ENCODE assay signal across 12 cellular contexts in the genomic region with DNA sequence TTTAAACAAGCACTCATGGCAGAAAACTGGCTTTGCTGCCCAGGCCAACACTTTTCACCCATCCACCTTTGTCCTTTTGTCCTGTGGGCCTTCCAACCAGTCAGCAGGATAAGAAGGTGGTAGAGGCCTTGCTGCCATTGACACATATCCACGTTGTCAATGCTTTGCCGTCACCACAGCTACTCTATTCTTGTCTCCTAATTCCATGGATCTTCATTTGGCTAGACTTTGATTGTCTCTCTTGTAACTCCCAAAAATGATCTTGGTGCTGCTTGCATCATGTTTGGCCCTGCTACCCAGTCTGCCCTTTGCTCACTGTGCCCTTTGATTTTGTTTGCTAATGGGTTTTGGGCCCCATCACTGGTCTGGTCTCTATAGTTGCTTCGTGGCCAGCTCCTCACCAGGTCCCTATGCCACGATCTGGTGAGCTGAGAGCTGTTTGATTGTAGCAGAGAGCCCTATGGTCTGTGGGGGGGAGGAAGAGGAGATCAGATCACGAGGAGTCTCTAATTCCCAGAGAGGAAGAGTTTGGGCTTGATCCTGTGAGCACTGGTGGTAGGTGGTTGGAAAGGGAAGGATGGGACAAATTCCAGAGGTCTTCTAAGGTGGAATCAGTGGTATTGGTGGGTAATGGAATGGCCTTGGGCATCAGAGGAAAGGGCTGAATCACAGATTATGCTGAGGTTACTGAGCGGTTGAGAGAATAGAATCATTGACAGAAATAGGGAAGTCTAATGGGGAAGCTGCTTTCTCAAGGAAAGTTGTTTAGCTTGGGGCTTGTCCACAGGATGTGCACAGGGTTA. TPM values are rescaled to one million over a fixed set of nuclear protein-coding genes. Genes with fewer than 3 reads are reported as not detected.
A peak's percentile ranks its signal among the peaks of the same experiment; 100 is the strongest.
DNase-seq lines count a peak whose midpoint lies in the region; ATAC-seq, FAIRE-seq and TF ChIP-seq lines count a peak whose summit lies in the region.
"Had no signal": no experiment of that assay in that cellular context is flagged by ENCODE, and none has a peak within 500 bp of the region (broad histone marks: within the 10 kb centered on the region; RNA-seq: fewer than 3 reads in every experiment).

No MANE protein-coding gene starts in this region.

- intact Hi-C loops in Caco-2 (cut with micrococcal nuclease; ENCODE audit: unreplicated experiment) (loop anchor here (1.0 to 10.0 kb wide), 3 partner anchors 46 to 134 kb away; no protein-coding TSS in a partner anchor), kidney (cut with DNase I) (no loop called here)

- H3K27me3 Mint-ChIP-seq in stimulated activated naive B cell treated with anti-CD40 and anti-IgM and Interleukin-4, amounts not matched to agents 10 μg/mL and 1 μg/mL and 100 μg/mL, for 72 hours, result no peaks in the 10 kb centered on the region
- no peaks in the 10 kb centered on the region for H3K27me3 Mint-ChIP-seq in Caco-2 (ENCODE audit: insufficient read depth, unreplicated experiment)

- no peaks in the 10 kb centered on the region for H3K27me3 ChIP-seq in HL-60 (ENCODE audit: insufficient read depth, poor library complexity, severe bottlenecking)
- H3K27me3 ChIP-seq in RWPE2 (ENCODE audit: insufficient read depth, poor library complexity, severe bottlenecking), result no peaks in the 10 kb centered on the region
- no peaks in the 10 kb centered on the region for H3K27me3 ChIP-seq in Caco-2 (replicated peaks; ENCODE audit: control insufficient read depth, insufficient read depth, low read length)
- H3K27me3 ChIP-seq: thyroid gland had no signal

- POLR2A ChIA-PET in Caco-2 (lab: Charles Lee), result no interaction called here

- H3K27ac ChIP-seq in HL-60 (replicated peaks), result peak overlapping the region; percentile 69
- H3K27ac ChIP-seq in RWPE2 (ENCODE audit: poor library complexity, severe bottlenecking), result no peak overlapping the region
- H3K27ac ChIP-seq in kidney (ENCODE audit: low read depth in 2 of 2, low read length in 2 of 2), result peak overlapping the region in 1 of 2 donors; percentile 36
- H3K27ac ChIP-seq: parathyroid adenoma, thyroid gland had no signal

- no peak for TF ChIP-seq CTCF in HL-60 (IDR thresholded peaks at IDR 0.05; ENCODE audit: insufficient read depth, low read length)
- no peak for TF ChIP-seq CTCF in RWPE2 (IDR thresholded peaks at IDR 0.05; ENCODE audit: poor library complexity, severe bottlenecking)
- no peak for TF ChIP-seq CTCF in Caco-2 (IDR thresholded peaks at IDR 0.05; ENCODE audit: insufficient read depth in 1 of 2, low read depth in 1 of 2, low read length in 1 of 2, severe bottlenecking in 1 of 2, unreplicated experiment in 1 of 2)
- no peak for TF ChIP-seq CTCF in kidney (IDR thresholded peaks at IDR 0.05; ENCODE audit: borderline replicate concordance, extremely low read depth, insufficient read depth)

- no peaks in the 10 kb centered on the region for H3K9me3 Mint-ChIP-seq in stimulated activated naive B cell treated with anti-CD40 and anti-IgM and Interleukin-4, amounts not matched to agents 10 μg/mL and 1 μg/mL and 100 μg/mL, for 72 hours
- H3K9me3 Mint-ChIP-seq in Caco-2 (ENCODE audit: unreplicated experiment), result no peaks in the 10 kb centered on the region
- H3K9me3 Mint-ChIP-seq: activated T-helper 1 cell treated with anti-CD3 and anti-CD28 coated beads, Interleukin-12 subunit alpha, Interleukin-12 subunit beta, Interleukin-2, Interleukin-4 antibody, amounts not matched to agents 30 ng/mL and 10 ng/mL and 1 ng/mL, durations not matched to agents 14 hours and 24 hours and 36 hours had no signal

- H3K36me3 ChIP-seq in RWPE2 (ENCODE audit: low read depth), result peaks cover 46% of the 10 kb centered on the region
- H3K36me3 ChIP-seq in Caco-2 (ENCODE audit: control insufficient read depth, insufficient read depth, low read length), result 0 out of 2 replicates have a peak, but pooled peaks cover 2% of the 10 kb centered on the region
- H3K36me3 ChIP-seq in kidney (ENCODE audit: control insufficient read depth in 1 of 2, insufficient read depth in 2 of 2, low read length in 2 of 2), result peaks cover 0 to 2% of the 10 kb centered on the region in 2 donors
- H3K36me3 ChIP-seq: thyroid gland had no signal

- H3K27ac Mint-ChIP-seq in stimulated activated naive B cell treated with anti-CD40 and anti-IgM and Interleukin-4, amounts not matched to agents 10 μg/mL and 1 μg/mL and 100 μg/mL, for 72 hours, result no peak overlapping the region
- H3K27ac Mint-ChIP-seq in Caco-2 (ENCODE audit: unreplicated experiment), result no peak overlapping the region
- H3K27ac Mint-ChIP-seq: activated T-helper 1 cell treated with anti-CD3 and anti-CD28 coated beads, Interleukin-12 subunit alpha, Interleukin-12 subunit beta, Interleukin-2, Interleukin-4 antibody, amounts not matched to agents 30 ng/mL and 10 ng/mL and 1 ng/mL, durations not matched to agents 14 hours and 24 hours and 36 hours had no signal

- H3K36me3 Mint-ChIP-seq in stimulated activated naive B cell treated with anti-CD40 and anti-IgM and Interleukin-4, amounts not matched to agents 10 μg/mL and 1 μg/mL and 100 μg/mL, for 72 hours, result peaks cover 20 to 25% of the 10 kb centered on the region in 2 donors
- peaks cover 20% of the 10 kb centered on the region for H3K36me3 Mint-ChIP-seq in Caco-2 (ENCODE audit: insufficient read depth, unreplicated experiment)

- H3K4me3 Mint-ChIP-seq in stimulated activated naive B cell treated with anti-CD40 and anti-IgM and Interleukin-4, amounts not matched to agents 10 μg/mL and 1 μg/mL and 100 μg/mL, for 72 hours, result no peak overlapping the region
- H3K4me3 Mint-ChIP-seq in Caco-2 (ENCODE audit: unreplicated experiment), result no peak overlapping the region
- H3K4me3 Mint-ChIP-seq: activated T-helper 1 cell treated with anti-CD3 and anti-CD28 coated beads, Interleukin-12 subunit alpha, Interleukin-12 subunit beta, Interleukin-2, Interleukin-4 antibody, amounts not matched to agents 30 ng/mL and 10 ng/mL and 1 ng/mL, durations not matched to agents 14 hours and 24 hours and 36 hours had no signal

- H3K9me3 ChIP-seq in RWPE2 (ENCODE audit: severe bottlenecking) (no peaks in the 10 kb centered on the region), Caco-2 (no peaks in the 10 kb centered on the region), kidney (ENCODE audit: control insufficient read depth in 1 of 2, low read length in 2 of 2) (no peaks in the 10 kb centered on the region)
- H3K9me3 ChIP-seq: thyroid gland had no signal

- H3K4me1 ChIP-seq in RWPE2 (ENCODE audit: insufficient read depth, poor library complexity, severe bottlenecking) (peaks cover 17% of the 10 kb centered on the region), Caco-2 (peaks cover 68% of the 10 kb centered on the region), kidney (ENCODE audit: control insufficient read depth in 1 of 2, insufficient read depth in 1 of 2, low read depth in 1 of 2, low read length in 2 of 2) (peaks cover 4 to 8% of the 10 kb centered on the region in 2 donors)
- H3K4me1 ChIP-seq: parathyroid adenoma had no signal

- peaks cover 10 to 11% of the 10 kb centered on the region in 2 donors for H3K4me1 Mint-ChIP-seq in stimulated activated naive B cell treated with anti-CD40 and anti-IgM and Interleukin-4, amounts not matched to agents 10 μg/mL and 1 μg/mL and 100 μg/mL, for 72 hours
- H3K4me1 Mint-ChIP-seq in Caco-2 (ENCODE audit: low read depth, unreplicated experiment), result peaks cover 44% of the 10 kb centered on the region

- FAIRE-seq in kidney (lab: Jason Lieb, UNC), result no peak
- FAIRE-seq: TTC549 had no signal

- BruUV-seq in Caco-2 (replicated peaks; lab: Mats Ljungman, UMichigan), result no TSS peak

- CTCF ChIA-PET in Caco-2 (lab: Charles Lee), result interaction anchor here (1.0 to 2.9 kb wide), 4 partner anchors 12 to 43 kb away, joined by 3 to 12 read pairs (median 5); a partner anchor contains a TSS

- H3K9ac ChIP-seq in kidney (ENCODE audit: low read length in 2 of 2), result no peak overlapping the region
- H3K9ac ChIP-seq: parathyroid adenoma had no signal

- ATAC-seq in RWPE2 (ENCODE audit: low read depth), result no peak
- peak; percentile 69 to 82 for ATAC-seq in stimulated activated naive B cell treated with anti-CD40 and anti-IgM and Interleukin-4, amounts not matched to agents 10 μg/mL and 1 μg/mL and 100 μg/mL, for 72 hours (replicated peaks)

- no peak overlapping the region for H3K4me3 ChIP-seq in HL-60 (replicated peaks; ENCODE audit: insufficient read depth, low read length)
- H3K4me3 ChIP-seq in RWPE2 (ENCODE audit: severe bottlenecking), result no peak overlapping the region
- no peak overlapping the region for H3K4me3 ChIP-seq in Caco-2 (ENCODE audit: low read depth, low read length)
- H3K4me3 ChIP-seq in kidney (ENCODE audit: low read length in 2 of 2), result no peak overlapping the region
- H3K4me3 ChIP-seq: thyroid gland had no signal

- peak in 1 of 2 experiments; percentile 73 for DNase-seq in HL-60 (ENCODE audit: low read depth in 1 of 2, low spot score in 1 of 2)
- DNase-seq in RWPE2 (ENCODE audit: low spot score), result peak; percentile 12
- DNase-seq in kidney glomerular epithelial cell (lab: John Stamatoyannopoulos, UW), result peak; percentile 18
- DNase-seq in stimulated activated naive B cell treated with anti-CD40 and anti-IgM and Interleukin-4, amounts not matched to agents 10 μg/mL and 1 μg/mL and 100 μg/mL, for 72 hours, result no peak
- no peak for DNase-seq in nucleus accumbens (lab: John Stamatoyannopoulos, UW)
- DNase-seq in Caco-2, result no peak
- no peak for DNase-seq in activated T-cell treated with anti-CD3 and anti-CD28 coated beads, Interleukin-2, amount 50 U/mL, for 48 hours
- no peak for DNase-seq in kidney

RNA-seq across cellular contexts. Expression of a gene that starts 40.3 kb away (rescaled TPM):
- 56.4 and 63.0 TPM in 2 replicates for total RNA-seq in Caco-2 (2022)
- total RNA-seq in kidney, result 123 TPM
- 13.3 TPM for polyA plus RNA-seq in kidney (ENCODE audit: insufficient read depth, low read depth, low replicate concordance)

Comparison
In these comparisons a context has a peak if more than half of its experiments do, and no peak if none do; other contexts are left out.
1. DNase-seq: peak in RWPE2 (single experiment) and kidney glomerular epithelial cell (single experiment); none in stimulated activated naive B cell treated with anti-CD40 and anti-IgM and Interleukin-4, amounts not matched to agents 10 μg/mL and 1 μg/mL and 100 μg/mL, for 72 hours (single experiment), nucleus accumbens (0 of 56), Caco-2 (0 of 2), activated T-cell treated with anti-CD3 and anti-CD28 coated beads, Interleukin-2, amount 50 U/mL, for 48 hours (0 of 2) and kidney (single experiment).